In the genomic region with DNA sequence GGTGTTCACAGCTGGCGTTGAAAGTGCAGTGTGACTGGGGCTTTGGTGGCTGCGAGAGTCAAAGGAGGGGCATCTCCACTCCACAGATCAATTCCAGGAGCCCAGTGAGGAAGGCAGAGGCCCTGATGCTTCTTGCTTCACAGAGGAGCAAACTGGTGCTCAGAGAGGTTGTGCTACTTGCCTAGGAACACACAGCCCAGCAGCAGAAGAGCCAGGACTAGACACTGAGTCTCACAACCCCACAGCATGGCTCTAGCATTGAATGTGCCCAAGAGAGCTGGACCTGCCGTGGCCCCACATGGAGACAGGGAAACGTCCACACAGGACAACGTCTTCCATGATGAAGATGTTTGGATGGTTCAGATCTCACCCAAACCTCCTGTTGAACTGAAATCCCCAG, we compare ENCODE assay signal across 18 cellular contexts. TPM values are rescaled to one million over a fixed set of nuclear protein-coding genes. Genes with fewer than 3 reads are reported as not detected.
A peak's percentile ranks its signal among the peaks of the same experiment; 100 is the strongest.
DNase-seq lines count a peak whose midpoint lies in the region; ATAC-seq and TF ChIP-seq lines count a peak whose summit lies in the region.
"Had no signal": no experiment of that assay in that cellular context is flagged by ENCODE, and none has a peak within 500 bp of the region (broad histone marks: within the 10 kb centered on the region; RNA-seq: fewer than 3 reads in every experiment).

No MANE protein-coding gene starts in this region.

- H3K4me1 Mint-ChIP-seq in endodermal cell = no peaks in the 10 kb centered on the region
- H3K4me1 Mint-ChIP-seq: CD8-positive, alpha-beta memory T cell; GM23338 had no signal

- 93 to 95% methylated on average over 3 to 5 of the region's 5 CpGs for WGBS in endodermal cell (ENCODE audit: insufficient coverage in 1 of 2, insufficient read length in 1 of 2), 2 experiments
- WGBS in neuronal stem cell (ENCODE audit: extremely low coverage in 2 of 2, insufficient read length in 2 of 2, insufficient replicate concordance in 1 of 2), 2 donors = no CpG with 5 or more reads among the region's 5 CpGs

- ATAC-seq in left ventricle myocardium superior (no peak), Right ventricle myocardium inferior (no peak), SK-N-SH treated with all-trans-retinoic acid at 6 μM for 48 hours (no peak)
- ATAC-seq: GM23338, HCT116 had no signal

- H3K4me1 ChIP-seq in endodermal cell (ENCODE audit: control insufficient read depth, insufficient read depth, low read length) = no peaks in the 10 kb centered on the region
- peaks cover 0 to 4% of the 10 kb centered on the region in 2 donors for H3K4me1 ChIP-seq in neuronal stem cell (ENCODE audit: control insufficient read depth in 2 of 2, insufficient read depth in 1 of 2, low read depth in 1 of 2, low read length in 2 of 2)

- H3K36me3 ChIP-seq in endodermal cell (ENCODE audit: control insufficient read depth, insufficient read depth, low read length) (no peaks in the 10 kb centered on the region), neuronal stem cell (replicated peaks in 1 of 2; ENCODE audit: control insufficient read depth in 2 of 2, insufficient read depth in 2 of 2, low read length in 2 of 2) (no peaks in the 10 kb centered on the region)
- H3K36me3 ChIP-seq: BE2C had no signal

- H3K27me3 ChIP-seq in endodermal cell (ENCODE audit: control insufficient read depth, insufficient read depth, low read length, poor library complexity, severe bottlenecking) = no peaks in the 10 kb centered on the region
- peaks cover 0 to 2% (median 0%) of the 10 kb centered on the region in 3 experiments for H3K27me3 ChIP-seq in neuronal stem cell (ENCODE audit: control insufficient read depth in 3 of 3, insufficient read depth in 3 of 3, low read depth in 1 of 3, low read length in 3 of 3)
- H3K27me3 ChIP-seq: BE2C had no signal

- H3K4ac ChIP-seq in neuronal stem cell (ENCODE audit: low read length) = no peak overlapping the region

- POLR2A ChIA-PET in GM10248 (lab: Yijun Ruan, JAX) = no interaction called here

- no peak overlapping the region for H3K4me3 Mint-ChIP-seq in endodermal cell
- H3K4me3 Mint-ChIP-seq: CD4-positive, CD25-positive, alpha-beta regulatory T cell; CD8-positive, alpha-beta memory T cell; GM23338; HFFc6 had no signal

- no peak overlapping the region for H2BK5ac ChIP-seq in neuronal stem cell (ENCODE audit: low read length)

- no peaks in the 10 kb centered on the region for H3K79me1 ChIP-seq in neuronal stem cell (ENCODE audit: low read depth, low read length)

- no peak overlapping the region for H4K8ac ChIP-seq in neuronal stem cell (ENCODE audit: low read depth, low read length)

- H2AFZ ChIP-seq in neuronal stem cell (ENCODE audit: low read length) = no peak overlapping the region
- H2AFZ ChIP-seq: GM23338 had no signal

- peaks cover 10% of the 10 kb centered on the region for H3K9me3 Mint-ChIP-seq in endodermal cell

- peak overlapping the region; percentile 71 for H2AK5ac ChIP-seq in neuronal stem cell (ENCODE audit: low read depth, low read length)

- H3K4me3 ChIP-seq in endodermal cell (ENCODE audit: low read length) (no peak overlapping the region), neuronal stem cell (ENCODE audit: low read length in 2 of 2) (no peak overlapping the region)
- H3K4me3 ChIP-seq: GM23338 had no signal

- H2BK15ac ChIP-seq in neuronal stem cell (ENCODE audit: low read length) = no peak overlapping the region

- H3K27ac ChIP-seq in endodermal cell (ENCODE audit: low read depth, low read length) = no peak overlapping the region
- H3K27ac ChIP-seq in neuronal stem cell (replicated peaks; ENCODE audit: low read length) = no peak overlapping the region

- no peak overlapping the region for H2BK12ac ChIP-seq in neuronal stem cell (ENCODE audit: low read length)

- H2BK120ac ChIP-seq in neuronal stem cell (ENCODE audit: low read depth, low read length) = peak overlapping the region; percentile 33

- no peak overlapping the region for H3K9ac ChIP-seq in endodermal cell (ENCODE audit: extremely low read depth, low read length, poor library complexity, severe bottlenecking)
- H3K9ac ChIP-seq in neuronal stem cell (ENCODE audit: low read depth, low read length, poor library complexity) = no peak overlapping the region

- no peak overlapping the region for H3K23ac ChIP-seq in neuronal stem cell (ENCODE audit: low read depth, low read length, poor library complexity)

- intact Hi-C loops in left ventricle myocardium superior (cut with micrococcal nuclease) (no loop called here), Right ventricle myocardium inferior (cut with DNase I) (no loop called here)

- peaks cover 7% of the 10 kb centered on the region for H3K27me3 Mint-ChIP-seq in endodermal cell (ENCODE audit: insufficient read depth)
- H3K27me3 Mint-ChIP-seq: CD4-positive, CD25-positive, alpha-beta regulatory T cell had no signal

- CTCF ChIA-PET in GM10248 (lab: Yijun Ruan, JAX) = interaction anchor here (1.3 kb wide), 1 partner anchor 242 kb away, joined by 3 read pairs; no protein-coding TSS in a partner anchor

- H3K14ac ChIP-seq in neuronal stem cell (ENCODE audit: low read length) = no peak overlapping the region

- no peaks in the 10 kb centered on the region for H3K36me3 Mint-ChIP-seq in endodermal cell (ENCODE audit: low read depth)
- H3K36me3 Mint-ChIP-seq: CD4-positive, CD25-positive, alpha-beta regulatory T cell had no signal

- DNase-seq in left ventricle myocardium superior (peak; percentile 2), Right ventricle myocardium inferior (ENCODE audit: missing footprints) (no peak), endodermal cell (peak; percentile 24), neuronal stem cell (ENCODE audit: low spot score) (no peak), 8988T (no peak), COR-L47 (lab: John Stamatoyannopoulos, UW) (no peak), GM10248 (ENCODE audit: extremely low spot score) (no peak)
- DNase-seq: ACHN; BE2C; CD4-positive, CD25-positive, alpha-beta regulatory T cell; H7; HFFc6 had no signal

- H4K91ac ChIP-seq in neuronal stem cell (ENCODE audit: low read depth, low read length, poor library complexity) = no peak overlapping the region

- no peak overlapping the region for H3K27ac Mint-ChIP-seq in endodermal cell
- H3K27ac Mint-ChIP-seq: CD4-positive, CD25-positive, alpha-beta regulatory T cell; CD8-positive, alpha-beta memory T cell; GM23338; HFFc6 had no signal

- H3K18ac ChIP-seq in neuronal stem cell (ENCODE audit: low read length) = no peak overlapping the region

- no peak for TF ChIP-seq CTCF in endodermal cell (conservative IDR thresholded peaks at IDR 0.05)
- no peak for TF ChIP-seq CTCF in GM10248 (IDR thresholded peaks at IDR 0.05; ENCODE audit: control extremely low read depth, extremely low read depth, low read depth, missing control alignments)

- H3K9me3 ChIP-seq in endodermal cell (ENCODE audit: control insufficient read depth, low read length) = no peaks in the 10 kb centered on the region
- no peaks in the 10 kb centered on the region for H3K9me3 ChIP-seq in neuronal stem cell (replicated peaks in 1 of 2; ENCODE audit: control insufficient read depth in 2 of 2, insufficient read depth in 1 of 2, low read depth in 1 of 2, low read length in 2 of 2)
- H3K9me3 ChIP-seq: BE2C had no signal

- H3K4me2 ChIP-seq in neuronal stem cell (ENCODE audit: insufficient read depth, low read length, poor library complexity, severe bottlenecking) = no peak overlapping the region
- H3K4me2 ChIP-seq: GM23338 had no signal

TF ChIP-seq in SK-N-SH treated with all-trans-retinoic acid at 6 μM for 48 hours, 23 proteins besides CTCF, POLR2A, EP300 and RAD21 (continues in another document):
- TF ChIP-seq TOX (CRISPR knock-in tag; IDR thresholded peaks at IDR 0.05; ENCODE audit: borderline replicate concordance) (no peak), ZNF70 (CRISPR knock-in tag; IDR thresholded peaks at IDR 0.05) (no peak), BACH2 (CRISPR knock-in tag; IDR thresholded peaks at IDR 0.05; ENCODE audit: borderline replicate concordance) (no peak), OSR1 (CRISPR knock-in tag; IDR thresholded peaks at IDR 0.05) (no peak), RARB (CRISPR knock-in tag; IDR thresholded peaks at IDR 0.05) (no peak), GLIS3 (CRISPR knock-in tag; IDR thresholded peaks at IDR 0.05) (no peak), CSDC2 (CRISPR knock-in tag; IDR thresholded peaks at IDR 0.05) (no peak), SNAI2 (CRISPR knock-in tag; IDR thresholded peaks at IDR 0.05) (no peak), ZFP3 (CRISPR knock-in tag; IDR thresholded peaks at IDR 0.05) (no peak), TCF4 (CRISPR knock-in tag; IDR thresholded peaks at IDR 0.05; ENCODE audit: borderline replicate concordance) (no peak)
- TF ChIP-seq, protein P1, sequence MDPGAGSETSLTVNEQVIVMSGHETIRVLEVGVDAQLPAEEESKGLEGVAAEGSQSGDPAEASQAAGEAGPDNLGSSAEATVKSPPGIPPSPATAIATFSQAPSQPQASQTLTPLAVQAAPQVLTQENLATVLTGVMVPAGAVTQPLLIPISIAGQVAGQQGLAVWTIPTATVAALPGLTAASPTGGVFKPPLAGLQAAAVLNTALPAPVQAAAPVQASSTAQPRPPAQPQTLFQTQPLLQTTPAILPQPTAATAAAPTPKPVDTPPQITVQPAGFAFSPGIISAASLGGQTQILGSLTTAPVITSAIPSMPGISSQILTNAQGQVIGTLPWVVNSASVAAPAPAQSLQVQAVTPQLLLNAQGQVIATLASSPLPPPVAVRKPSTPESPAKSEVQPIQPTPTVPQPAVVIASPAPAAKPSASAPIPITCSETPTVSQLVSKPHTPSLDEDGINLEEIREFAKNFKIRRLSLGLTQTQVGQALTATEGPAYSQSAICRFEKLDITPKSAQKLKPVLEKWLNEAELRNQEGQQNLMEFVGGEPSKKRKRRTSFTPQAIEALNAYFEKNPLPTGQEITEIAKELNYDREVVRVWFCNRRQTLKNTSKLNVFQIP (CRISPR knock-in tag; IDR thresholded peaks at IDR 0.05; ENCODE audit: borderline replicate concordance, low read depth) = no peak
- TF ChIP-seq, protein P2, sequence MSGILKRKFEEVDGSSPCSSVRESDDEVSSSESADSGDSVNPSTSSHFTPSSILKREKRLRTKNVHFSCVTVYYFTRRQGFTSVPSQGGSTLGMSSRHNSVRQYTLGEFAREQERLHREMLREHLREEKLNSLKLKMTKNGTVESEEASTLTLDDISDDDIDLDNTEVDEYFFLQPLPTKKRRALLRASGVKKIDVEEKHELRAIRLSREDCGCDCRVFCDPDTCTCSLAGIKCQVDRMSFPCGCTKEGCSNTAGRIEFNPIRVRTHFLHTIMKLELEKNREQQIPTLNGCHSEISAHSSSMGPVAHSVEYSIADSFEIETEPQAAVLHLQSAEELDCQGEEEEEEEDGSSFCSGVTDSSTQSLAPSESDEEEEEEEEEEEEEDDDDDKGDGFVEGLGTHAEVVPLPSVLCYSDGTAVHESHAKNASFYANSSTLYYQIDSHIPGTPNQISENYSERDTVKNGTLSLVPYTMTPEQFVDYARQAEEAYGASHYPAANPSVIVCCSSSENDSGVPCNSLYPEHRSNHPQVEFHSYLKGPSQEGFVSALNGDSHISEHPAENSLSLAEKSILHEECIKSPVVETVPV (CRISPR knock-in tag; IDR thresholded peaks at IDR 0.05) = no peak

RNA-seq across cellular contexts. Expression of a gene that starts 33.3 kb away (rescaled TPM):
- total RNA-seq in left ventricle myocardium superior (not detected), Right ventricle myocardium inferior (0.08 TPM), endodermal cell (not detected)
- polyA plus RNA-seq in endodermal cell (2013, experiment 1 of 2) = not detected
- polyA plus RNA-seq in endodermal cell (2013, experiment 2 of 2) = not detected
- 0.06 TPM for polyA plus RNA-seq in neuronal stem cell (2013, experiment 1 of 2)
- 0.01 TPM for polyA plus RNA-seq in neuronal stem cell (2013, experiment 2 of 2)
- total RNA-seq: A172; Caco-2; CD4-positive, CD25-positive, alpha-beta regulatory T cell; CD8-positive, alpha-beta memory T cell; GM23338; H7; HFFc6 had no signal
- polyA plus RNA-seq: CD4-positive, CD25-positive, alpha-beta regulatory T cell; CD8-positive, alpha-beta memory T cell; GM23338 had no signal

Comparison
In these comparisons a context has a peak if more than half of its experiments do, and no peak if none do; other contexts are left out.
1. DNase-seq: peak in left ventricle myocardium superior (single experiment) and endodermal cell (single experiment); none in Right ventricle myocardium inferior (single experiment), neuronal stem cell (single experiment), 8988T (single experiment), COR-L47 (single experiment) and GM10248 (single experiment).